In the genomic region with DNA sequence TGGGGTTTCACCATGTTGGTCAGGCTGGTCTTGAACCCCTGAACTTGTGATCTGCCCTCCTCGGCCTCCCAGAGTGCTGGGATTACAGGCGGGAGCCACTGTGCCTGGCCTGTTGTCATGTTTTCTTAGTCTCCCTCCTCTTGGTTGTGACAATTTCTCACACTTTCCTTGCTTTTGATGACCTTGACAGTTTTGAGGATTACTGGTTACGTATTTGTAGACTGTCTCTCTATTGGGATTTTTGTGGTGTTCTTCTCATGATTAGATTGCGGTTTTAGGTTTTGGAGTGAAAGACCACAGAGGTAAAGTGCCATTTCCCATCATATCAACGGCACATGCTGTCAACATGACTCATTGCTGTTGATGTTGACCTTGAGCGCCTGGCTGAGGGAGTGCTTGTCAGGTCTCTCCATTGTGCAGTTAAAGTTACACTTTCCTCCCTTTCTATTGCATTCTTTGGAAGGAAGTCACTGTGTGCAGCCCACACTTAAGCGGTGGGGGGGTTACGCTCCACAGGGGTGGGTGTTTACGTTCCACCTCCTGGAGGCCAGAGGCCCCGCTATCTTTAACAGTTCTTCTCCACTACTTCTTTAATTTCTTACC, we compare ENCODE assay signal across 9 cellular contexts. TPM values are rescaled to one million over a fixed set of nuclear protein-coding genes. Genes with fewer than 3 reads are reported as not detected.
DNase-seq lines count a peak whose midpoint lies in the region; ATAC-seq and TF ChIP-seq lines count a peak whose summit lies in the region.
"Had no signal": no experiment of that assay in that cellular context is flagged by ENCODE, and none has a peak within 500 bp of the region (broad histone marks: within the 10 kb centered on the region; RNA-seq: fewer than 3 reads in every experiment).

No MANE protein-coding gene starts in this region.

- no peak overlapping the region for H4K5ac ChIP-seq in H9 (ENCODE audit: insufficient read length, low read depth, low read length)

- H3K4me3 ChIP-seq in MM.1S (ENCODE audit: low read length) (no peak overlapping the region), kidney epithelial cell (ENCODE audit: low read depth, low read length) (no peak overlapping the region), lower leg skin (ENCODE audit: low read depth, poor library complexity, severe bottlenecking) (no peak overlapping the region)

- no peak overlapping the region for H2BK120ac ChIP-seq in H9 (ENCODE audit: low read depth, low read length, poor library complexity, severe bottlenecking)

- H3K27ac Mint-ChIP-seq in activated T-helper 2 cell treated with anti-CD3 and anti-CD28 coated beads, Interferon-gamma antibody, Interleukin-2, Interleukin-4, amounts not matched to agents 10 μg/mL and 5 μg/mL and 100 μg/mL, durations not matched to agents 14 hours and 24 hours and 36 hours = peak overlapping the region; percentile 47
- no peak overlapping the region for H3K27ac Mint-ChIP-seq in H9

- H2AK5ac ChIP-seq in H9 (ENCODE audit: insufficient read length, low read length) = no peak overlapping the region

- peak overlapping the region; percentile 45; the same call in 1 of the 2 replicates for H3K4me2 ChIP-seq in MM.1S (ENCODE audit: low read depth, low read length)
- no peak overlapping the region for H3K4me2 ChIP-seq in H9 (ENCODE audit: insufficient read depth, insufficient read length, low read length)

- H3K9me3 ChIP-seq in MM.1S (replicated peaks; ENCODE audit: insufficient read depth, low read length) (no peaks in the 10 kb centered on the region), H9 (ENCODE audit: control insufficient read depth, low read depth, low read length) (no peaks in the 10 kb centered on the region)

- H3K4me3 Mint-ChIP-seq in activated T-helper 2 cell treated with anti-CD3 and anti-CD28 coated beads, Interferon-gamma antibody, Interleukin-2, Interleukin-4, amounts not matched to agents 10 μg/mL and 5 μg/mL and 100 μg/mL, durations not matched to agents 14 hours and 24 hours and 36 hours (ENCODE audit: low read depth) = no peak overlapping the region
- no peak overlapping the region for H3K4me3 Mint-ChIP-seq in H9

- H3K4me1 ChIP-seq in MM.1S (ENCODE audit: low read length) (peaks cover 78% of the 10 kb centered on the region), H9 (ENCODE audit: insufficient read depth, low read length) (no peaks in the 10 kb centered on the region)

- no peak overlapping the region for H3K56ac ChIP-seq in H9 (ENCODE audit: insufficient read length, low read depth, low read length)

- H3K79me1 ChIP-seq in H9 (ENCODE audit: insufficient read depth, low read depth, low read length, poor library complexity, severe bottlenecking) = no peaks in the 10 kb centered on the region

- H2BK5ac ChIP-seq in H9 (ENCODE audit: insufficient read length, low read length) = no peak overlapping the region

- peaks cover 44% of the 10 kb centered on the region for H3F3A ChIP-seq in MM.1S (ENCODE audit: insufficient read depth, low read length)

- H4K8ac ChIP-seq in H9 (replicated peaks; ENCODE audit: insufficient read length, low read depth, low read length) = no peak overlapping the region

- no peaks in the 10 kb centered on the region for H3K9me3 Mint-ChIP-seq in activated T-helper 2 cell treated with anti-CD3 and anti-CD28 coated beads, Interferon-gamma antibody, Interleukin-2, Interleukin-4, amounts not matched to agents 10 μg/mL and 5 μg/mL and 100 μg/mL, durations not matched to agents 14 hours and 24 hours and 36 hours
- H3K9me3 Mint-ChIP-seq in H9 = no peaks in the 10 kb centered on the region

- intact Hi-C loops in activated T-helper 2 cell treated with anti-CD3 and anti-CD28 coated beads, Interferon-gamma antibody, Interleukin-2, Interleukin-4, amounts not matched to agents 10 μg/mL and 5 μg/mL and 100 μg/mL, durations not matched to agents 14 hours and 24 hours and 36 hours (cut with micrococcal nuclease) = loop anchor here (1.0 to 10.0 kb wide), 2 partner anchors 50 to 161 kb away; no protein-coding TSS in a partner anchor
- intact Hi-C loops in lower leg skin (cut with DNase I; ENCODE audit: low total_unique reads) = no loop called here

- TF ChIP-seq CTCF in MM.1S (IDR thresholded peaks at IDR 0.05; ENCODE audit: low read length) = no peak
- TF ChIP-seq CTCF in kidney epithelial cell (IDR thresholded peaks at IDR 0.05; ENCODE audit: insufficient read depth, low read length, poor library complexity, severe bottlenecking) = no peak
- no peak for TF ChIP-seq CTCF in lower leg skin (IDR thresholded peaks at IDR 0.05)
- TF ChIP-seq CTCF in H9 (conservative IDR thresholded peaks at IDR 0.05) = no peak

- H3K36me3 ChIP-seq in MM.1S (replicated peaks; ENCODE audit: insufficient read depth, low read length) (no peaks in the 10 kb centered on the region), kidney epithelial cell (ENCODE audit: control insufficient read depth, insufficient read depth, low read length) (no peaks in the 10 kb centered on the region)

- H3K27me3 Mint-ChIP-seq in activated T-helper 2 cell treated with anti-CD3 and anti-CD28 coated beads, Interferon-gamma antibody, Interleukin-2, Interleukin-4, amounts not matched to agents 10 μg/mL and 5 μg/mL and 100 μg/mL, durations not matched to agents 14 hours and 24 hours and 36 hours (ENCODE audit: low read depth) = peaks cover 56% of the 10 kb centered on the region
- peaks cover 3% of the 10 kb centered on the region for H3K27me3 Mint-ChIP-seq in H9 (ENCODE audit: low read depth)

- H3T11ph ChIP-seq in H9 (ENCODE audit: low read length) = no peak overlapping the region

- 70 to 79% methylated on average over 10 of the region's 10 CpGs for WGBS in lower leg skin, 2 donors
- no CpG with 5 or more reads among the region's 10 CpGs for WGBS in H9 (ENCODE audit: extremely low coverage, insufficient read length, low lambda C conversion rate)

- no peak overlapping the region for H2BK15ac ChIP-seq in H9 (ENCODE audit: low read depth, low read length)

- H4K20me1 ChIP-seq in MM.1S (ENCODE audit: insufficient read depth, low read length) (no peaks in the 10 kb centered on the region), H9 (ENCODE audit: control insufficient read depth, insufficient read depth, insufficient read length) (no peaks in the 10 kb centered on the region)

- H4K91ac ChIP-seq in H9 (ENCODE audit: insufficient read length, low read depth, low read length) = no peak overlapping the region

- no peak overlapping the region for H3K4ac ChIP-seq in H9 (ENCODE audit: low read depth, low read length)

- no peak overlapping the region for H3K18ac ChIP-seq in H9 (ENCODE audit: insufficient read length, low read depth, low read length)

- ATAC-seq in HG02884 (IDR thresholded peaks at IDR 0.05; ENCODE audit: unreplicated experiment) = no peak

- no peaks in the 10 kb centered on the region for H3K27me3 ChIP-seq in MM.1S (replicated peaks; ENCODE audit: insufficient read depth, low read length)
- H3K27me3 ChIP-seq in kidney epithelial cell (ENCODE audit: control insufficient read depth, insufficient read depth, low read length) = peaks cover 23% of the 10 kb centered on the region
- H3K27me3 ChIP-seq in H9 (ENCODE audit: insufficient read depth, low read length) = no peaks in the 10 kb centered on the region

- H3K23me2 ChIP-seq in H9 (ENCODE audit: insufficient read length, low read depth, low read length, poor library complexity, severe bottlenecking) = no peaks in the 10 kb centered on the region

- no peak overlapping the region for H3K14ac ChIP-seq in H9 (ENCODE audit: insufficient read depth, low read length)

- no peaks in the 10 kb centered on the region for H3K9me2 ChIP-seq in MM.1S (replicated peaks; ENCODE audit: insufficient read depth, low read length)

- H3K27ac ChIP-seq in MM.1S (ENCODE audit: low read length) (peak overlapping the region; percentile 85), H9 (ENCODE audit: insufficient read length, low read depth, low read length) (no peak overlapping the region)

- DNase-seq in ELF-1 (ENCODE audit: low read depth, low spot score) (peak; percentile 23), MM.1S (peak; percentile 98), kidney epithelial cell (ENCODE audit: low read depth) (peak; percentile 99), NCI-H446 treated with DMSO at 0.1 percent for 48 hours (lab: John Stamatoyannopoulos, UW) (no peak), lower leg skin (ENCODE audit: low spot score in 2 of 2) (no peak), H9 (no peak)
- DNase-seq in activated T-helper 2 cell treated with anti-CD3 and anti-CD28 coated beads, Interferon-gamma antibody, Interleukin-2, Interleukin-4, amounts not matched to agents 10 μg/mL and 5 μg/mL and 100 μg/mL, durations not matched to agents 14 hours and 24 hours and 36 hours (ENCODE audit: low spot score) = peak; percentile 39

- peaks cover 35% of the 10 kb centered on the region for H3K4me1 Mint-ChIP-seq in activated T-helper 2 cell treated with anti-CD3 and anti-CD28 coated beads, Interferon-gamma antibody, Interleukin-2, Interleukin-4, amounts not matched to agents 10 μg/mL and 5 μg/mL and 100 μg/mL, durations not matched to agents 14 hours and 24 hours and 36 hours (ENCODE audit: low read depth)
- peaks cover 14 to 28% of the 10 kb centered on the region in 2 experiments for H3K4me1 Mint-ChIP-seq in H9

- H3K36me3 Mint-ChIP-seq in activated T-helper 2 cell treated with anti-CD3 and anti-CD28 coated beads, Interferon-gamma antibody, Interleukin-2, Interleukin-4, amounts not matched to agents 10 μg/mL and 5 μg/mL and 100 μg/mL, durations not matched to agents 14 hours and 24 hours and 36 hours (ENCODE audit: low read depth) = no peaks in the 10 kb centered on the region
- no peaks in the 10 kb centered on the region for H3K36me3 Mint-ChIP-seq in H9 (ENCODE audit: insufficient read depth in 1 of 3, low read depth in 3 of 3)

- no peak overlapping the region for H3K23ac ChIP-seq in H9 (ENCODE audit: insufficient read length, low read depth, low read length)

- H2BK12ac ChIP-seq in H9 (ENCODE audit: insufficient read length, low read depth, low read length) = no peak overlapping the region

- peak overlapping the region; percentile 58 for H3K9ac ChIP-seq in MM.1S (ENCODE audit: low read length)
- H3K9ac ChIP-seq in H9 (ENCODE audit: extremely low read depth, insufficient read length, low read length) = no peak overlapping the region

- H3K79me2 ChIP-seq in MM.1S (ENCODE audit: low read length) = peaks cover 31% of the 10 kb centered on the region
- H3K79me2 ChIP-seq in H9 (ENCODE audit: insufficient read depth, low read length) = no peaks in the 10 kb centered on the region

- H2AFZ ChIP-seq in MM.1S (ENCODE audit: low read length) (no peak overlapping the region), H9 (ENCODE audit: low read length) (no peak overlapping the region)

- no peak for TF ChIP-seq POLR2A in lower leg skin (IDR thresholded peaks at IDR 0.05)

- H2BK20ac ChIP-seq in H9 (ENCODE audit: low read depth, low read length, poor library complexity, severe bottlenecking) = no peak overlapping the region

RNA-seq across cellular contexts. Expression of a gene that starts 10.8 kb away (rescaled TPM):
- 1.7 and 2.2 TPM in 2 replicates for total RNA-seq in activated T-helper 2 cell treated with anti-CD3 and anti-CD28 coated beads, Interferon-gamma antibody, Interleukin-2, Interleukin-4, amounts not matched to agents 10 μg/mL and 5 μg/mL and 100 μg/mL, durations not matched to agents 14 hours and 24 hours and 36 hours
- total RNA-seq in kidney epithelial cell (1.3 and 2.1 TPM in 2 replicates), lower leg skin (under 1 TPM in 3 of 4 donors, not detected in 1; 0.13 to 0.23 (median 0.22) TPM), H9 (2021) (0.92 and 1.2 TPM in 2 replicates)

RNA-seq across cellular contexts. Expression of a gene that starts 25.2 kb away (rescaled TPM):
- total RNA-seq in activated T-helper 2 cell treated with anti-CD3 and anti-CD28 coated beads, Interferon-gamma antibody, Interleukin-2, Interleukin-4, amounts not matched to agents 10 μg/mL and 5 μg/mL and 100 μg/mL, durations not matched to agents 14 hours and 24 hours and 36 hours = not detected in 2 replicates
- total RNA-seq in kidney epithelial cell (not detected in 2 replicates), lower leg skin (not detected), H9 (2021) (not detected in 2 replicates)
- total RNA-seq: glomerular endothelial cell had no signal

RNA-seq across cellular contexts. Expression of a gene that starts 45.6 kb away (rescaled TPM):
- total RNA-seq in activated T-helper 2 cell treated with anti-CD3 and anti-CD28 coated beads, Interferon-gamma antibody, Interleukin-2, Interleukin-4, amounts not matched to agents 10 μg/mL and 5 μg/mL and 100 μg/mL, durations not matched to agents 14 hours and 24 hours and 36 hours = 0.09 TPM in 1 of 2 replicates, not detected in the other
- total RNA-seq in kidney epithelial cell (not detected in 2 replicates), lower leg skin (not detected), H9 (2021) (0.07 and 0.13 TPM in 2 replicates)
- total RNA-seq: glomerular endothelial cell had no signal

RNA-seq across cellular contexts. Expression of a gene that starts 52.1 kb away (rescaled TPM):
- total RNA-seq in activated T-helper 2 cell treated with anti-CD3 and anti-CD28 coated beads, Interferon-gamma antibody, Interleukin-2, Interleukin-4, amounts not matched to agents 10 μg/mL and 5 μg/mL and 100 μg/mL, durations not matched to agents 14 hours and 24 hours and 36 hours = 20.3 and 21.1 TPM in 2 replicates
- total RNA-seq in kidney epithelial cell (0.07 and 0.25 TPM in 2 replicates), lower leg skin (10 to 100 TPM; 13.8 to 37.2 (median 15.4) TPM), H9 (2021) (not detected in 2 replicates)

Comparison
In these comparisons a context has a peak if more than half of its experiments do, and no peak if none do; other contexts are left out.
1. DNase-seq: peak in ELF-1 (single experiment), MM.1S (single experiment), activated T-helper 2 cell treated with anti-CD3 and anti-CD28 coated beads, Interferon-gamma antibody, Interleukin-2, Interleukin-4, amounts not matched to agents 10 μg/mL and 5 μg/mL and 100 μg/mL, durations not matched to agents 14 hours and 24 hours and 36 hours (single experiment) and kidney epithelial cell (single experiment); none in NCI-H446 treated with DMSO at 0.1 percent for 48 hours (single experiment), lower leg skin (0 of 2) and H9 (single experiment).